ENCODE assay signal across 9 cellular contexts in the genomic region with DNA sequence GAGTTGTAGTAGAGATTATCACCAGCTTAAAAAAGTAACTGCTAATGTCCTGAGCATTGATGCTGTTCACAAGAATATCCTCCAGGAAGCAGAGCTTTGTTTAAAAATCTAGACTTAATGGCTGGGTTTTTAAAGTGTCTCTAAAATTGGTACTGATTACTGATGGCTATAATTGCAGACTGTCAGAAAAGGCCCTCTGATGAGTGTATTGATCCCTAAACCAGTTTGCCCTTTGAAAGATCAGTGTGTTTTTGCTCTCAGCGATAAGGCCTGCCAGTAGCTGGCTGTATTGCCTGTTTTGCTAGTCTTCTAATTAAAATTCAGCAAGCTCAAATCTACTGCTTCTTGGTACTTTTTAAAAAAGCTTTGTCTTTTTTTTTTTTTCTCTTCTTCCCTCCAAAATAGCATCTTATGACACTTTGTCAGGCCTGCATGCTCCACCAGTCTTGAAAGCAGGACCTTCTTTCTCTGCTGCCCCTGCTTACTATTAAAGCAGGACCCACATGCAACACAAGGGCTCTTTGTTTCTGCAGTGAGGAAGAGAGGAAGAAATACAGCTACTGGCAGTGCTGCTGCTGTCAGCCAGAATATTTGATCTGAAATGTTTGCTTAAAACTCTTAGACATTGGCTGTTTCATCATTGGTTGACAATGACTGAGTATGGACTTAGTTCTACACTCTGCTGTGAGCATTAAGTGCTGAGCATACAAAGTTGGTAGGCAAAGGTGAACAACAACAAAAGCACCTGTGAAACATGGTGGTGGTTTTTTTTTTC. TPM values are rescaled to one million over a fixed set of nuclear protein-coding genes. Genes with fewer than 3 reads are reported as not detected.
DNase-seq lines count a peak whose midpoint lies in the region; ATAC-seq and TF ChIP-seq lines count a peak whose summit lies in the region.
"Had no signal": no experiment of that assay in that cellular context is flagged by ENCODE, and none has a peak within 500 bp of the region (broad histone marks: within the 10 kb centered on the region; RNA-seq: fewer than 3 reads in every experiment).

No MANE protein-coding gene starts in this region.

- POLR2A ChIA-PET in SK-N-SH (lab: Yijun Ruan, JAX): interaction anchor here (0.6 kb wide), 1 partner anchor 1347 kb away, joined by 3 read pairs; no protein-coding TSS in a partner anchor

- no peak overlapping the region; a peak in 1 of 4 replicates for H3K4me3 ChIP-seq in SK-N-SH (ENCODE audit: low read depth in 2 of 2, low read length in 1 of 2)
- peak overlapping the region; percentile 68 to 72 for H3K4me3 ChIP-seq in prostate gland
- H3K4me3 ChIP-seq in esophagus muscularis mucosa: no peak overlapping the region

- peaks cover 7% of the 10 kb centered on the region for H3F3A ChIP-seq in SK-N-SH (replicated peaks; ENCODE audit: insufficient read depth)

- H3K36me3 ChIP-seq in SK-N-SH (replicated peaks in 1 of 2; ENCODE audit: control insufficient read depth in 1 of 2, insufficient read depth in 2 of 2, low read length in 1 of 2): no peaks in the 10 kb centered on the region
- H3K36me3 ChIP-seq in prostate gland: no peaks in the 10 kb centered on the region
- H3K36me3 ChIP-seq in esophagus muscularis mucosa: no peaks in the 10 kb centered on the region

- 100% methylated on average over 1 of the region's 1 CpG for WGBS in SK-N-SH (ENCODE audit: low lambda C conversion rate)
- 62% methylated on average over 1 of the region's 1 CpG for WGBS in prostate gland
- WGBS in esophagus muscularis mucosa: 96% methylated on average over 1 of the region's 1 CpG

- H3K9me2 ChIP-seq in SK-N-SH: no peaks in the 10 kb centered on the region

- no peak for TF ChIP-seq RAD21 in SK-N-SH (IDR thresholded peaks at IDR 0.05; ENCODE audit: low read length)

- H3K27me3 ChIP-seq in SK-N-SH (ENCODE audit: insufficient read depth): no peaks in the 10 kb centered on the region
- H3K27me3 ChIP-seq in prostate gland (replicated peaks; ENCODE audit: insufficient read depth): no peaks in the 10 kb centered on the region
- no peaks in the 10 kb centered on the region for H3K27me3 ChIP-seq in esophagus muscularis mucosa

- intact Hi-C loops in prostate gland (cut with DNase I) (no loop called here), esophagus muscularis mucosa (cut with DNase I) (no loop called here)

- H4K20me1 ChIP-seq in SK-N-SH (ENCODE audit: insufficient read depth): no peaks in the 10 kb centered on the region

- peaks cover 13% of the 10 kb centered on the region; the same call in 1 of the 2 replicates for H3K79me2 ChIP-seq in SK-N-SH (ENCODE audit: insufficient read depth)

- TF ChIP-seq POLR2A in prostate gland (IDR thresholded peaks at IDR 0.05) (no peak), esophagus muscularis mucosa (IDR thresholded peaks at IDR 0.05; ENCODE audit: low read depth) (no peak)

- DNase-seq in SK-N-SH: no peak
- DNase-seq in NCI-H345 (lab: John Stamatoyannopoulos, UW): peak; percentile 91
- DNase-seq in prostate gland (ENCODE audit: low spot score): peak; percentile 17
- no peak for DNase-seq in esophagus muscularis mucosa (ENCODE audit: extremely low spot score)
- DNase-seq in stimulated activated CD4-positive, alpha-beta T cell treated with anti-CD3 and anti-CD28 coated beads, Interleukin-4, amount 100 ng/mL, for 24 hours: no peak

- H3K9ac ChIP-seq in SK-N-SH: no peak overlapping the region

- H3K27ac ChIP-seq in SK-N-SH (ENCODE audit: low read depth in 2 of 2, low read length in 1 of 2) (no peak overlapping the region), cingulate gyrus (ENCODE audit: low read depth, low read length) (peak overlapping the region; percentile 79), prostate gland (peak overlapping the region; percentile 79 to 84), esophagus muscularis mucosa (replicated peaks in 1 of 4) (no peak overlapping the region)
- H3K27ac ChIP-seq: 22Rv1 had no signal

- no peak for ATAC-seq in SK-N-SH treated with all-trans-retinoic acid at 6 μM for 48 hours
- no peak for ATAC-seq in GM18907 (IDR thresholded peaks at IDR 0.05; ENCODE audit: unreplicated experiment)

- TF ChIP-seq CTCF in SK-N-SH (IDR thresholded peaks at IDR 0.05) (no peak), prostate gland (IDR thresholded peaks at IDR 0.05) (no peak), esophagus muscularis mucosa (IDR thresholded peaks at IDR 0.05) (no peak)

- no peak overlapping the region for H2AFZ ChIP-seq in SK-N-SH (ENCODE audit: low read depth)

- H3K9me3 ChIP-seq in SK-N-SH (no peaks in the 10 kb centered on the region), prostate gland (no peaks in the 10 kb centered on the region), esophagus muscularis mucosa (no peaks in the 10 kb centered on the region)

- H3K4me1 ChIP-seq in SK-N-SH (ENCODE audit: control insufficient read depth in 1 of 2, insufficient read depth in 2 of 2, low read depth in 1 of 2, low read length in 1 of 2): peaks cover 9 to 11% of the 10 kb centered on the region in 2 experiments; a peak in 3 of 4 replicates
- no peaks in the 10 kb centered on the region for H3K4me1 ChIP-seq in prostate gland (replicated peaks)
- peaks cover 11 to 20% (median 14%) of the 10 kb centered on the region in 4 donors for H3K4me1 ChIP-seq in esophagus muscularis mucosa

- H3K4me2 ChIP-seq in SK-N-SH: peak overlapping the region; percentile 81; the same call in 1 of the 2 replicates

- CTCF ChIA-PET in SK-N-SH (lab: Yijun Ruan, JAX): interaction anchor here (0.9 to 1.8 kb wide), 4 partner anchors 57 to 373 kb away, joined by 3 to 5 read pairs (median 4); no protein-coding TSS in a partner anchor

- no peak for TF ChIP-seq EP300 in SK-N-SH (IDR thresholded peaks at IDR 0.05; ENCODE audit: borderline replicate concordance in 1 of 2, low read depth in 1 of 2, low read length in 1 of 2)
- no peak for TF ChIP-seq EP300 in esophagus muscularis mucosa (IDR thresholded peaks at IDR 0.05)

TF ChIP-seq in SK-N-SH, 30 proteins besides CTCF, POLR2A, EP300 and RAD21 (continues in another document):
- TF ChIP-seq SMC3 (IDR thresholded peaks at IDR 0.05; ENCODE audit: low read depth, low read length): no peak
- TF ChIP-seq FOSL2 (IDR thresholded peaks at IDR 0.05; ENCODE audit: borderline replicate concordance, low read depth): no peak
- TF ChIP-seq MEF2A (IDR thresholded peaks at IDR 0.05; ENCODE audit: borderline replicate concordance, low read depth): no peak
- TF ChIP-seq, protein P1, sequence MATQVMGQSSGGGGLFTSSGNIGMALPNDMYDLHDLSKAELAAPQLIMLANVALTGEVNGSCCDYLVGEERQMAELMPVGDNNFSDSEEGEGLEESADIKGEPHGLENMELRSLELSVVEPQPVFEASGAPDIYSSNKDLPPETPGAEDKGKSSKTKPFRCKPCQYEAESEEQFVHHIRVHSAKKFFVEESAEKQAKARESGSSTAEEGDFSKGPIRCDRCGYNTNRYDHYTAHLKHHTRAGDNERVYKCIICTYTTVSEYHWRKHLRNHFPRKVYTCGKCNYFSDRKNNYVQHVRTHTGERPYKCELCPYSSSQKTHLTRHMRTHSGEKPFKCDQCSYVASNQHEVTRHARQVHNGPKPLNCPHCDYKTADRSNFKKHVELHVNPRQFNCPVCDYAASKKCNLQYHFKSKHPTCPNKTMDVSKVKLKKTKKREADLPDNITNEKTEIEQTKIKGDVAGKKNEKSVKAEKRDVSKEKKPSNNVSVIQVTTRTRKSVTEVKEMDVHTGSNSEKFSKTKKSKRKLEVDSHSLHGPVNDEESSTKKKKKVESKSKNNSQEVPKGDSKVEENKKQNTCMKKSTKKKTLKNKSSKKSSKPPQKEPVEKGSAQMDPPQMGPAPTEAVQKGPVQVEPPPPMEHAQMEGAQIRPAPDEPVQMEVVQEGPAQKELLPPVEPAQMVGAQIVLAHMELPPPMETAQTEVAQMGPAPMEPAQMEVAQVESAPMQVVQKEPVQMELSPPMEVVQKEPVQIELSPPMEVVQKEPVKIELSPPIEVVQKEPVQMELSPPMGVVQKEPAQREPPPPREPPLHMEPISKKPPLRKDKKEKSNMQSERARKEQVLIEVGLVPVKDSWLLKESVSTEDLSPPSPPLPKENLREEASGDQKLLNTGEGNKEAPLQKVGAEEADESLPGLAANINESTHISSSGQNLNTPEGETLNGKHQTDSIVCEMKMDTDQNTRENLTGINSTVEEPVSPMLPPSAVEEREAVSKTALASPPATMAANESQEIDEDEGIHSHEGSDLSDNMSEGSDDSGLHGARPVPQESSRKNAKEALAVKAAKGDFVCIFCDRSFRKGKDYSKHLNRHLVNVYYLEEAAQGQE (IDR thresholded peaks at IDR 0.05; ENCODE audit: low read depth, low read length): no peak

TF ChIP-seq in SK-N-SH treated with all-trans-retinoic acid at 6 μM for 48 hours, 23 proteins besides CTCF, POLR2A, EP300 and RAD21 (continues in another document):
- no peak for TF ChIP-seq BACH2 (CRISPR knock-in tag; IDR thresholded peaks at IDR 0.05; ENCODE audit: borderline replicate concordance)
- no peak for TF ChIP-seq OSR1 (CRISPR knock-in tag; IDR thresholded peaks at IDR 0.05)
- TF ChIP-seq ZFP30 (CRISPR knock-in tag; IDR thresholded peaks at IDR 0.05): no peak
- no peak for TF ChIP-seq CSDC2 (CRISPR knock-in tag; IDR thresholded peaks at IDR 0.05)
- TF ChIP-seq ZNF565 (CRISPR knock-in tag; conservative IDR thresholded peaks at IDR 0.05; ENCODE audit: low read depth): no peak
- no peak for TF ChIP-seq GLIS3 (CRISPR knock-in tag; IDR thresholded peaks at IDR 0.05)
- TF ChIP-seq ISL1 (CRISPR knock-in tag; IDR thresholded peaks at IDR 0.05): no peak
- TF ChIP-seq, protein P2, sequence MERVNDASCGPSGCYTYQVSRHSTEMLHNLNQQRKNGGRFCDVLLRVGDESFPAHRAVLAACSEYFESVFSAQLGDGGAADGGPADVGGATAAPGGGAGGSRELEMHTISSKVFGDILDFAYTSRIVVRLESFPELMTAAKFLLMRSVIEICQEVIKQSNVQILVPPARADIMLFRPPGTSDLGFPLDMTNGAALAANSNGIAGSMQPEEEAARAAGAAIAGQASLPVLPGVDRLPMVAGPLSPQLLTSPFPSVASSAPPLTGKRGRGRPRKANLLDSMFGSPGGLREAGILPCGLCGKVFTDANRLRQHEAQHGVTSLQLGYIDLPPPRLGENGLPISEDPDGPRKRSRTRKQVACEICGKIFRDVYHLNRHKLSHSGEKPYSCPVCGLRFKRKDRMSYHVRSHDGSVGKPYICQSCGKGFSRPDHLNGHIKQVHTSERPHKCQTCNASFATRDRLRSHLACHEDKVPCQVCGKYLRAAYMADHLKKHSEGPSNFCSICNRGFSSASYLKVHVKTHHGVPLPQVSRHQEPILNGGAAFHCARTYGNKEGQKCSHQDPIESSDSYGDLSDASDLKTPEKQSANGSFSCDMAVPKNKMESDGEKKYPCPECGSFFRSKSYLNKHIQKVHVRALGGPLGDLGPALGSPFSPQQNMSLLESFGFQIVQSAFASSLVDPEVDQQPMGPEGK (CRISPR knock-in tag; IDR thresholded peaks at IDR 0.05; ENCODE audit: borderline replicate concordance): no peak
- TF ChIP-seq RARB (CRISPR knock-in tag; IDR thresholded peaks at IDR 0.05): no peak
- TF ChIP-seq ZNF70 (CRISPR knock-in tag; IDR thresholded peaks at IDR 0.05): no peak

RNA-seq across cellular contexts. Expression of a gene that starts 1.8 kb away (rescaled TPM):
- 19.0 and 21.7 TPM in 2 replicates for polyA plus RNA-seq in SK-N-SH (2012; rRNA removed)
- polyA plus RNA-seq in SK-N-SH (2012; cell fraction: cytosol; rRNA removed): 18.7 and 32.0 TPM in 2 replicates
- 8.4 and 8.9 TPM in 2 replicates for polyA plus RNA-seq in SK-N-SH (2012; cell fraction: nucleus; rRNA removed)
- total RNA-seq in prostate gland (100 to 1,000 TPM in 1 of 2 donors, 10 to 100 TPM in 1; 76.6 to 711 TPM), esophagus muscularis mucosa (10 to 100 TPM; 20.5 to 26.4 (median 22.2) TPM)

Comparison
In these comparisons a context has a peak if more than half of its experiments do, and no peak if none do; other contexts are left out.
1. DNase-seq: peak in NCI-H345 (single experiment) and prostate gland (single experiment); none in SK-N-SH (single experiment), esophagus muscularis mucosa (single experiment) and stimulated activated CD4-positive, alpha-beta T cell treated with anti-CD3 and anti-CD28 coated beads, Interleukin-4, amount 100 ng/mL, for 24 hours (single experiment).
2. H3K27ac ChIP-seq: peak in cingulate gyrus (single experiment) and prostate gland (2 of 2); none in SK-N-SH (0 of 2) and esophagus muscularis mucosa (0 of 4).
3. H3K4me3 ChIP-seq: peak in prostate gland (2 of 2); none in SK-N-SH (0 of 2) and esophagus muscularis mucosa (0 of 4).